2 cellular contexts compared by ENCODE assay signal in the genomic region with DNA sequence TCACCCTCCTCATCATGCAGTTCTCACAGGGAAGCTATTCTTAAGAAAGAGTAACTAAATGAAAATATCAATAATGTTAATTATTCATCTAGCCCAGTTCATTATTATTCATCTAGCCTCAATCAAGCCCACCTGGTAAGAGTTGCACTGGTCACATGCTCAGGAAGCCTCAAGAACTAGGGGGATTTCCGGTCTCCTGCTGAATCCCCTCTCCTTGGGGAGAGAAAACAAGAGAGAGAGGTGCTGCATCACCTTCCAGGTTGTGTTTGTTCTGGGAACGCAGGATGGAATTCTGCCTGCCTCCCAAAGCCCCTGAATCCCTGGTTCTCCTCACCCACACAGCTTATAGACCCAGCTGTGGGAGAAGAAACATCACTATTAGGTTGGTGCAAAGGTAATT.
TF ChIP-seq lines count a peak whose summit lies in the region.

No MANE protein-coding gene starts in this region.

TF ChIP-seq in GM23338, 12 proteins besides CTCF, POLR2A, EP300 and RAD21 (continued from another document):
- TF ChIP-seq CREB1 (CRISPR knock-in tag; IDR thresholded peaks at IDR 0.05; ENCODE audit: low read depth), result no peak
- TF ChIP-seq ZNF331 (CRISPR knock-in tag; IDR thresholded peaks at IDR 0.05; ENCODE audit: low read depth), result no peak
- TF ChIP-seq, protein P1, sequence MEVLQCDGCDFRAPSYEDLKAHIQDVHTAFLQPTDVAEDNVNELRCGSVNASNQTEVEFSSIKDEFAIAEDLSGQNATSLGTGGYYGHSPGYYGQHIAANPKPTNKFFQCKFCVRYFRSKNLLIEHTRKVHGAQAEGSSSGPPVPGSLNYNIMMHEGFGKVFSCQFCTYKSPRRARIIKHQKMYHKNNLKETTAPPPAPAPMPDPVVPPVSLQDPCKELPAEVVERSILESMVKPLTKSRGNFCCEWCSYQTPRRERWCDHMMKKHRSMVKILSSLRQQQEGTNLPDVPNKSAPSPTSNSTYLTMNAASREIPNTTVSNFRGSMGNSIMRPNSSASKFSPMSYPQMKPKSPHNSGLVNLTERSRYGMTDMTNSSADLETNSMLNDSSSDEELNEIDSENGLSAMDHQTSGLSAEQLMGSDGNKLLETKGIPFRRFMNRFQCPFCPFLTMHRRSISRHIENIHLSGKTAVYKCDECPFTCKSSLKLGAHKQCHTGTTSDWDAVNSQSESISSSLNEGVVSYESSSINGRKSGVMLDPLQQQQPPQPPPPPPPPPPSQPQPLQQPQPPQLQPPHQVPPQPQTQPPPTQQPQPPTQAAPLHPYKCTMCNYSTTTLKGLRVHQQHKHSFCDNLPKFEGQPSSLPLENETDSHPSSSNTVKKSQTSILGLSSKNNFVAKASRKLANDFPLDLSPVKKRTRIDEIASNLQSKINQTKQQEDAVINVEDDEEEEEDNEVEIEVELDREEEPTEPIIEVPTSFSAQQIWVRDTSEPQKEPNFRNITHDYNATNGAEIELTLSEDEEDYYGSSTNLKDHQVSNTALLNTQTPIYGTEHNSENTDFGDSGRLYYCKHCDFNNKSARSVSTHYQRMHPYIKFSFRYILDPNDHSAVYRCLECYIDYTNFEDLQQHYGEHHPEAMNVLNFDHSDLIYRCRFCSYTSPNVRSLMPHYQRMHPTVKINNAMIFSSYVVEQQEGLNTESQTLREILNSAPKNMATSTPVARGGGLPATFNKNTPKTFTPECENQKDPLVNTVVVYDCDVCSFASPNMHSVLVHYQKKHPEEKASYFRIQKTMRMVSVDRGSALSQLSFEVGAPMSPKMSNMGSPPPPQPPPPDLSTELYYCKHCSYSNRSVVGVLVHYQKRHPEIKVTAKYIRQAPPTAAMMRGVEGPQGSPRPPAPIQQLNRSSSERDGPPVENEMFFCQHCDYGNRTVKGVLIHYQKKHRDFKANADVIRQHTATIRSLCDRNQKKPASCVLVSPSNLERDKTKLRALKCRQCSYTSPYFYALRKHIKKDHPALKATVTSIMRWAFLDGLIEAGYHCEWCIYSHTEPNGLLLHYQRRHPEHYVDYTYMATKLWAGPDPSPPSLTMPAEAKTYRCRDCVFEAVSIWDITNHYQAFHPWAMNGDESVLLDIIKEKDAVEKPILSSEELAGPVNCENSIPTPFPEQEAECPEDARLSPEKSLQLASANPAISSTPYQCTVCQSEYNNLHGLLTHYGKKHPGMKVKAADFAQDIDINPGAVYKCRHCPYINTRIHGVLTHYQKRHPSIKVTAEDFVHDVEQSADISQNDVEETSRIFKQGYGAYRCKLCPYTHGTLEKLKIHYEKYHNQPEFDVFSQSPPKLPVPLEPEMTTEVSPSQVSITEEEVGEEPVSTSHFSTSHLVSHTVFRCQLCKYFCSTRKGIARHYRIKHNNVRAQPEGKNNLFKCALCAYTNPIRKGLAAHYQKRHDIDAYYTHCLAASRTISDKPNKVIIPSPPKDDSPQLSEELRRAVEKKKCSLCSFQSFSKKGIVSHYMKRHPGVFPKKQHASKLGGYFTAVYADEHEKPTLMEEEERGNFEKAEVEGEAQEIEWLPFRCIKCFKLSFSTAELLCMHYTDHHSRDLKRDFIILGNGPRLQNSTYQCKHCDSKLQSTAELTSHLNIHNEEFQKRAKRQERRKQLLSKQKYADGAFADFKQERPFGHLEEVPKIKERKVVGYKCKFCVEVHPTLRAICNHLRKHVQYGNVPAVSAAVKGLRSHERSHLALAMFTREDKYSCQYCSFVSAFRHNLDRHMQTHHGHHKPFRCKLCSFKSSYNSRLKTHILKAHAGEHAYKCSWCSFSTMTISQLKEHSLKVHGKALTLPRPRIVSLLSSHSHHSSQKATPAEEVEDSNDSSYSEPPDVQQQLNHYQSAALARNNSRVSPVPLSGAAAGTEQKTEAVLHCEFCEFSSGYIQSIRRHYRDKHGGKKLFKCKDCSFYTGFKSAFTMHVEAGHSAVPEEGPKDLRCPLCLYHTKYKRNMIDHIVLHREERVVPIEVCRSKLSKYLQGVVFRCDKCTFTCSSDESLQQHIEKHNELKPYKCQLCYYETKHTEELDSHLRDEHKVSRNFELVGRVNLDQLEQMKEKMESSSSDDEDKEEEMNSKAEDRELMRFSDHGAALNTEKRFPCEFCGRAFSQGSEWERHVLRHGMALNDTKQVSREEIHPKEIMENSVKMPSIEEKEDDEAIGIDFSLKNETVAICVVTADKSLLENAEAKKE (CRISPR knock-in tag; IDR thresholded peaks at IDR 0.05), result no peak
- TF ChIP-seq, protein P2, sequence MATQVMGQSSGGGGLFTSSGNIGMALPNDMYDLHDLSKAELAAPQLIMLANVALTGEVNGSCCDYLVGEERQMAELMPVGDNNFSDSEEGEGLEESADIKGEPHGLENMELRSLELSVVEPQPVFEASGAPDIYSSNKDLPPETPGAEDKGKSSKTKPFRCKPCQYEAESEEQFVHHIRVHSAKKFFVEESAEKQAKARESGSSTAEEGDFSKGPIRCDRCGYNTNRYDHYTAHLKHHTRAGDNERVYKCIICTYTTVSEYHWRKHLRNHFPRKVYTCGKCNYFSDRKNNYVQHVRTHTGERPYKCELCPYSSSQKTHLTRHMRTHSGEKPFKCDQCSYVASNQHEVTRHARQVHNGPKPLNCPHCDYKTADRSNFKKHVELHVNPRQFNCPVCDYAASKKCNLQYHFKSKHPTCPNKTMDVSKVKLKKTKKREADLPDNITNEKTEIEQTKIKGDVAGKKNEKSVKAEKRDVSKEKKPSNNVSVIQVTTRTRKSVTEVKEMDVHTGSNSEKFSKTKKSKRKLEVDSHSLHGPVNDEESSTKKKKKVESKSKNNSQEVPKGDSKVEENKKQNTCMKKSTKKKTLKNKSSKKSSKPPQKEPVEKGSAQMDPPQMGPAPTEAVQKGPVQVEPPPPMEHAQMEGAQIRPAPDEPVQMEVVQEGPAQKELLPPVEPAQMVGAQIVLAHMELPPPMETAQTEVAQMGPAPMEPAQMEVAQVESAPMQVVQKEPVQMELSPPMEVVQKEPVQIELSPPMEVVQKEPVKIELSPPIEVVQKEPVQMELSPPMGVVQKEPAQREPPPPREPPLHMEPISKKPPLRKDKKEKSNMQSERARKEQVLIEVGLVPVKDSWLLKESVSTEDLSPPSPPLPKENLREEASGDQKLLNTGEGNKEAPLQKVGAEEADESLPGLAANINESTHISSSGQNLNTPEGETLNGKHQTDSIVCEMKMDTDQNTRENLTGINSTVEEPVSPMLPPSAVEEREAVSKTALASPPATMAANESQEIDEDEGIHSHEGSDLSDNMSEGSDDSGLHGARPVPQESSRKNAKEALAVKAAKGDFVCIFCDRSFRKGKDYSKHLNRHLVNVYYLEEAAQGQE (IDR thresholded peaks at IDR 0.05; ENCODE audit: unreplicated experiment), result no peak

TF ChIP-seq in H1, 55 proteins besides CTCF, POLR2A, EP300 and RAD21 (continued from another document):
- TF ChIP-seq TBP (IDR thresholded peaks at IDR 0.05; ENCODE audit: low read depth, low read length) (no peak), FOSL1 (IDR thresholded peaks at IDR 0.05; ENCODE audit: insufficient read depth, low read depth, low read length) (no peak), POLR2AphosphoS5 (IDR thresholded peaks at IDR 0.05; ENCODE audit: low read depth, low read length) (no peak), SAP30 (IDR thresholded peaks at IDR 0.05; ENCODE audit: insufficient read depth, insufficient replicate concordance, low read length) (no peak), RBBP5 (IDR thresholded peaks at IDR 0.05; ENCODE audit: borderline replicate concordance, low read depth, low read length) (no peak), MAFK (IDR thresholded peaks at IDR 0.05; ENCODE audit: low read depth, low read length) (no peak), SP1 (IDR thresholded peaks at IDR 0.05; ENCODE audit: low read depth, low read length) (no peak)
